In the genomic region with DNA sequence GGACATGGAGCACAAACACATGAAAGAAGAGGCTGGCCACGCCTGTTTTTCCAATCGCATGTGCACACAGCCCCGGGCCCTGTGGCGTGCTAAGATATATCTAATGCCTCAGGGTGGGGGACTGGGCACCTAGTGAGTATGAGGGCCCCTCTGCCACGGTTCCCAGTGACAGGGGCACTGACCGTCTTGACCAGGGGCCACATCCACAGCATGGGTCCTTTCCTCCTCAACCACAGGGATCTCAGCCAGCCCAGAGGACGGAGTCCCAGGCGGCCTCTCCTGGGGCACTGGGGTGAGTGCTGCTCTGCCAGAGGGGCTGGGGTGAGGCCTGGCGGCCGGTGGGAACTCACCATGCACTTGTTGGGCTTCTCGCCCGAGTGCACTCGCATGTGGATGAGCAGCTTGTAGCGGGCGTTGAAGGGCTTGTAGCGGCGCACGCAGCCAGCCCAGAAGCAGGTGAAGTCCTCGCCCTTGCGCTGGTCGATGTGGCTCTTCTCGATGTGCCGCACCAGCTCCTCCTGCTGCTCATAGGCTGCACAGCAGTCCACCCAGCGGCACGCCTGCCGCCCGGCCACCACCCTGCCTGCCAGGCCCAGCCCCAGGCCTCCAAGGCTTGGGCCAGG, we compare ENCODE assay signal across 9 cellular contexts.
DNase-seq lines count a peak whose midpoint lies in the region; FAIRE-seq and TF ChIP-seq lines count a peak whose summit lies in the region.
"Had no signal": no experiment of that assay in that cellular context is flagged by ENCODE, and none has a peak within 500 bp of the region (broad histone marks: within the 10 kb centered on the region; RNA-seq: fewer than 3 reads in every experiment).

No MANE protein-coding gene starts in this region.

- no peak for TF ChIP-seq POLR2A in transverse colon (IDR thresholded peaks at IDR 0.05)

- H3K27me3 ChIP-seq in keratinocyte (ENCODE audit: control insufficient read depth, extremely low read depth, insufficient read depth, low read length) (peaks cover 4% of the 10 kb centered on the region), transverse colon (no peaks in the 10 kb centered on the region)

- no peaks in the 10 kb centered on the region for H3K36me3 Mint-ChIP-seq in activated naive CD4-positive, alpha-beta T cell treated with anti-CD3 and anti-CD28 coated beads for 36 hours (ENCODE audit: low read depth)

- H3K27ac Mint-ChIP-seq in activated naive CD4-positive, alpha-beta T cell treated with anti-CD3 and anti-CD28 coated beads for 36 hours = no peak overlapping the region

- H3K4me2 ChIP-seq in keratinocyte (ENCODE audit: control insufficient read depth, extremely low read depth, insufficient read depth, low read depth, low read length) = no peak overlapping the region

- no peak for FAIRE-seq in keratinocyte (lab: Jason Lieb, UNC)

- H3K4me1 ChIP-seq in keratinocyte (ENCODE audit: control insufficient read depth, extremely low read depth, insufficient read depth, low read length) (no peaks in the 10 kb centered on the region), transverse colon (no peaks in the 10 kb centered on the region)

- no peaks in the 10 kb centered on the region for H4K20me1 ChIP-seq in keratinocyte (ENCODE audit: control insufficient read depth, extremely low read depth, insufficient read depth, low read length)

- no peaks in the 10 kb centered on the region for H3K4me1 Mint-ChIP-seq in activated naive CD4-positive, alpha-beta T cell treated with anti-CD3 and anti-CD28 coated beads for 36 hours (ENCODE audit: low read depth)

- no peak overlapping the region for H3K4me3 Mint-ChIP-seq in activated naive CD4-positive, alpha-beta T cell treated with anti-CD3 and anti-CD28 coated beads for 36 hours

- H3K9me1 ChIP-seq in keratinocyte (ENCODE audit: control insufficient read depth, extremely low read depth, insufficient read depth, low read length) = no peaks in the 10 kb centered on the region

- DNase-seq in activated naive CD4-positive, alpha-beta T cell treated with anti-CD3 and anti-CD28 coated beads for 36 hours = peak; percentile 3
- no peak for DNase-seq in activated naive CD4-positive, alpha-beta T cell treated with Interleukin-2 at 50 U/mL for 16 hours
- DNase-seq in astrocyte of the spinal cord (ENCODE audit: low read depth, low spot score) (no peak), keratinocyte (ENCODE audit: low read depth, low spot score) (no peak), transverse colon (peak; percentile 29), amygdala (lab: John Stamatoyannopoulos, UW) (no peak), C1 segment of cervical spinal cord (lab: John Stamatoyannopoulos, UW) (no peak), OCI-M2 (lab: John Stamatoyannopoulos, UW; ENCODE audit: unreplicated experiment) (no peak)
- DNase-seq: kidney glomerular epithelial cell had no signal

- CTCF ChIA-PET in activated naive CD4-positive, alpha-beta T cell treated with anti-CD3 and anti-CD28 coated beads for 36 hours (lab: Charles Lee) = no interaction called here

- no peak overlapping the region for H3K9ac ChIP-seq in keratinocyte (ENCODE audit: control insufficient read depth, extremely low read depth, insufficient read depth, low read length)

- no peak for TF ChIP-seq EP300 in transverse colon (IDR thresholded peaks at IDR 0.05; ENCODE audit: low read depth)

- intact Hi-C loops in activated naive CD4-positive, alpha-beta T cell treated with anti-CD3 and anti-CD28 coated beads for 36 hours (cut with micrococcal nuclease) = no loop called here
- intact Hi-C loops in transverse colon (cut with DNase I; ENCODE audit: low total_unique reads) = loop anchor here (5.0 kb wide), 1 partner anchor 107 kb away; no protein-coding TSS in a partner anchor

- no peaks in the 10 kb centered on the region for H3K9me3 Mint-ChIP-seq in activated naive CD4-positive, alpha-beta T cell treated with anti-CD3 and anti-CD28 coated beads for 36 hours

- no peaks in the 10 kb centered on the region for H3K79me2 ChIP-seq in keratinocyte (ENCODE audit: control insufficient read depth, insufficient read depth, low read length)

- H3K4me3 ChIP-seq in astrocyte of the spinal cord (ENCODE audit: low read depth, low read length) = no peak overlapping the region
- no peak overlapping the region for H3K4me3 ChIP-seq in keratinocyte (ENCODE audit: control insufficient read depth in 2 of 3, extremely low read depth in 1 of 3, insufficient read depth in 2 of 3, low read depth in 1 of 3, low read length in 3 of 3)
- H3K4me3 ChIP-seq in transverse colon = no peak overlapping the region

- H2AFZ ChIP-seq in keratinocyte (ENCODE audit: control insufficient read depth, low read length) = no peak overlapping the region

- 53% methylated on average over 27 of the region's 27 CpGs; no CpG with 5 or more reads in 1 of the 2 donors for WGBS in transverse colon (ENCODE audit: low coverage in 1 of 2), 2 donors

- peak; percentile 48 for TF ChIP-seq CTCF in astrocyte of the spinal cord (IDR thresholded peaks at IDR 0.05; ENCODE audit: low read depth, low read length)
- peak; percentile 26 to 77 (median 74) for TF ChIP-seq CTCF in keratinocyte (optimal IDR thresholded peaks at IDR 0.05 in 1 of 3, IDR thresholded peaks at IDR 0.05 in 1 of 3, conservative IDR thresholded peaks at IDR 0.05 in 1 of 3; ENCODE audit: extremely low read depth in 1 of 3, insufficient read depth in 2 of 3, low read length in 3 of 3)
- peak; percentile 27 to 49 (median 39) for TF ChIP-seq CTCF in transverse colon (IDR thresholded peaks at IDR 0.05)

- in situ Hi-C loops in astrocyte of the spinal cord (cut with HindIII; ENCODE audit: low sequenced_read_pairs) (no loop called here), transverse colon (cut with MboI; ENCODE audit: low pct_ligation_motif_present in 1 of 4, low pct_unique_long_range_greater_than_20kb in 1 of 4, low sequenced_read_pairs in 3 of 4) (no loop called here)

- dilution Hi-C loops in keratinocyte (cut with MboI; ENCODE audit: extremely low pct_ligation_motif_present, low sequenced_read_pairs) = no loop called here

- H3K27me3 Mint-ChIP-seq in activated naive CD4-positive, alpha-beta T cell treated with anti-CD3 and anti-CD28 coated beads for 36 hours (ENCODE audit: low read depth) = no peaks in the 10 kb centered on the region

- H3K27ac ChIP-seq in keratinocyte (ENCODE audit: control insufficient read depth, insufficient read depth, low read length) (no peak overlapping the region), transverse colon (no peak overlapping the region)

- H3K9me3 ChIP-seq in keratinocyte (ENCODE audit: control insufficient read depth, low read depth, low read length) = no peaks in the 10 kb centered on the region
- H3K9me3 ChIP-seq in transverse colon = no peaks in the 10 kb centered on the region

- H3K36me3 ChIP-seq in keratinocyte (ENCODE audit: control insufficient read depth in 2 of 2, extremely low read depth in 1 of 2, insufficient read depth in 2 of 2, low read length in 2 of 2) = no peaks in the 10 kb centered on the region
- no peaks in the 10 kb centered on the region for H3K36me3 ChIP-seq in transverse colon

Comparison
In these comparisons a context has a peak if more than half of its experiments do, and no peak if none do; other contexts are left out.
1. DNase-seq: peak in activated naive CD4-positive, alpha-beta T cell treated with anti-CD3 and anti-CD28 coated beads for 36 hours (single experiment) and transverse colon (single experiment); none in activated naive CD4-positive, alpha-beta T cell treated with Interleukin-2 at 50 U/mL for 16 hours (single experiment), astrocyte of the spinal cord (single experiment), keratinocyte (single experiment), amygdala (0 of 56), C1 segment of cervical spinal cord (0 of 14) and OCI-M2 (single experiment).
2. Peak in every context shown above with its lines, with median percentiles within 50 percentile points of each other: CTCF ChIP-seq.